Comparison of ENCODE assay signal across 15 cellular contexts in the genomic region with DNA sequence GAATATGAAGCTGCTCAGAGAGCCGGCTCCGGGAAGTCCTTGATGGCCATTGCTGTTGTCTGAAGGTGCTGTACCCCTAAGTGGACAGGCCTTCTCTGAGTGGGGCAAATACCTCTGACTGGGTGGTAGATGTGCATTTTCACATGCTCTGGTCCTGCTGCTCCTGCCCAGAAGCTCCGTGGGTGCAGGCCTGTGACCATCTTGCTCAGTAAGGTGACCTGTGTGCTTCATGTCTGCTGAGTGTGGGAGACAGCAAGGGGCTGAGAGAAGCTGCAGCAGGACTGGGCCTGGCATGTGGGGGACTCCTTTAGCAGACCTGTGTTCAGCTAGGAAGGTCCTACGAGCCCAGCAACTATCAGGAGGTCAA. TPM values are rescaled to one million over a fixed set of nuclear protein-coding genes. Genes with fewer than 3 reads are reported as not detected.
A peak's percentile ranks its signal among the peaks of the same experiment; 100 is the strongest.
DNase-seq lines count a peak whose midpoint lies in the region; ATAC-seq and TF ChIP-seq lines count a peak whose summit lies in the region.
"Had no signal": no experiment of that assay in that cellular context is flagged by ENCODE, and none has a peak within 500 bp of the region (broad histone marks: within the 10 kb centered on the region; RNA-seq: fewer than 3 reads in every experiment).

No MANE protein-coding gene starts in this region.

- intact Hi-C loops in colonic mucosa (cut with DNase I) (no loop called here), right lobe of liver (cut with DNase I) (no loop called here)

- H3K9me3 ChIP-seq in NT2/D1 (ENCODE audit: insufficient read depth, low read length): no peaks in the 10 kb centered on the region
- no peaks in the 10 kb centered on the region for H3K9me3 ChIP-seq in colonic mucosa
- H3K9me3 ChIP-seq in right lobe of liver: no peaks in the 10 kb centered on the region
- no peaks in the 10 kb centered on the region for H3K9me3 ChIP-seq in skeletal muscle tissue (ENCODE audit: control insufficient read depth in 3 of 3, low read length in 3 of 3)
- H3K9me3 ChIP-seq: SJSA1 had no signal

- H3K9ac ChIP-seq in NT2/D1 (ENCODE audit: insufficient read length, low read depth) (peak overlapping the region; percentile 27), colonic mucosa (ENCODE audit: low read depth in 2 of 2, low read length in 2 of 2) (peak overlapping the region in 1 of 2 donors; percentile 84), skeletal muscle tissue (ENCODE audit: low read depth in 1 of 3, low read length in 3 of 3) (peak overlapping the region; percentile 67 to 93 (median 89))

- no peak for ATAC-seq in right lobe of liver
- no peak for ATAC-seq in GM18519 (IDR thresholded peaks at IDR 0.05; ENCODE audit: low FRiP score, unreplicated experiment)
- ATAC-seq: activated CD8-positive, alpha-beta memory T cell treated with anti-CD3 and anti-CD28 coated beads, Interleukin-2, amount 10 ng/mL, durations not matched to agents 7 days and 5 days; natural killer cell treated with Interleukin-12 subunit alpha and Interleukin-12 subunit beta and Interleukin-15 and Interleukin-18, amount 100 ng/mL, for 72 hours had no signal

- no peak overlapping the region for H3K4me3 ChIP-seq in NT2/D1 (ENCODE audit: insufficient read length, low read depth)
- no peak overlapping the region for H3K4me3 ChIP-seq in colonic mucosa
- peak overlapping the region in 1 of 3 donors; percentile 26 for H3K4me3 ChIP-seq in right lobe of liver
- peak overlapping the region; percentile 67 to 84 (median 72) for H3K4me3 ChIP-seq in skeletal muscle tissue (ENCODE audit: low read length in 3 of 3)
- H3K4me3 ChIP-seq: SJSA1 had no signal

- no peak for TF ChIP-seq POLR2A in right lobe of liver (IDR thresholded peaks at IDR 0.05)

- DNase-seq in NT2/D1 (ENCODE audit: low read depth, low spot score) (no peak), colonic mucosa (no peak), right lobe of liver (no peak), islet precursor cell (no peak), NCI-H2196 treated with DMSO at 0.1 percent for 48 hours (lab: John Stamatoyannopoulos, UW; ENCODE audit: unreplicated experiment) (no peak), NCI-H1930 (lab: John Stamatoyannopoulos, UW) (no peak)
- DNase-seq: activated CD8-positive, alpha-beta memory T cell treated with anti-CD3 and anti-CD28 coated beads, Interleukin-2, amount 10 ng/mL, durations not matched to agents 7 days and 5 days; foreskin melanocyte; NCI-H187; NCI-H524 treated with DMSO at 0.1 percent for 48 hours; T-helper 9 cell had no signal

- H3K36me3 ChIP-seq in NT2/D1 (ENCODE audit: insufficient read depth, insufficient read length, low read length): peaks cover 66% of the 10 kb centered on the region
- peaks cover 10% of the 10 kb centered on the region for H3K36me3 ChIP-seq in colonic mucosa
- H3K36me3 ChIP-seq in right lobe of liver: peaks cover 0 to 18% (median 9%) of the 10 kb centered on the region in 4 donors
- peaks cover 22 to 28% (median 23%) of the 10 kb centered on the region in 3 donors for H3K36me3 ChIP-seq in skeletal muscle tissue (ENCODE audit: control insufficient read depth in 3 of 3, insufficient read depth in 3 of 3, low read length in 3 of 3)

- 60% methylated on average over 1 of the region's 4 CpGs for WGBS in right lobe of liver (ENCODE audit: insufficient coverage, low coverage, low lambda C conversion rate, missing lambda C conversion rate)

- TF ChIP-seq CTCF in colonic mucosa (IDR thresholded peaks at IDR 0.05) (no peak), right lobe of liver (IDR thresholded peaks at IDR 0.05) (no peak)

- H3K27me3 ChIP-seq in NT2/D1 (ENCODE audit: insufficient read depth, insufficient read length) (no peaks in the 10 kb centered on the region), colonic mucosa (no peaks in the 10 kb centered on the region), right lobe of liver (no peaks in the 10 kb centered on the region), skeletal muscle tissue (ENCODE audit: control insufficient read depth in 3 of 3, insufficient read depth in 3 of 3, low read length in 3 of 3) (no peaks in the 10 kb centered on the region)
- H3K27me3 ChIP-seq: SJSA1 had no signal

- peak overlapping the region; percentile 48 for H3K27ac ChIP-seq in colonic mucosa
- H3K27ac ChIP-seq in right lobe of liver: peak overlapping the region in 2 of 3 donors; percentile 75 to 86
- H3K27ac ChIP-seq in skeletal muscle tissue (ENCODE audit: low read depth, low read length): peak overlapping the region; percentile 86
- H3K27ac ChIP-seq: SJSA1 had no signal

- H3K4me1 ChIP-seq in NT2/D1 (ENCODE audit: insufficient read depth, insufficient read length): peaks cover 4% of the 10 kb centered on the region
- peaks cover 16% of the 10 kb centered on the region for H3K4me1 ChIP-seq in colonic mucosa
- H3K4me1 ChIP-seq in right lobe of liver: peaks cover 0 to 40% (median 7%) of the 10 kb centered on the region in 4 donors
- peaks cover 48 to 60% (median 54%) of the 10 kb centered on the region in 3 donors for H3K4me1 ChIP-seq in skeletal muscle tissue (ENCODE audit: control insufficient read depth in 3 of 3, insufficient read depth in 3 of 3, low read length in 3 of 3)

RNA-seq across cellular contexts. Expression of gene SPATA2, which starts 5.0 kb away (rescaled TPM):
- 10 to 100 TPM; 17.4 to 18.1 TPM for total RNA-seq in colonic mucosa
- 1 to 10 TPM; 1.9 to 3.6 (median 2.9) TPM for total RNA-seq in right lobe of liver
- 1.0 TPM for total RNA-seq in skeletal muscle tissue

RNA-seq across cellular contexts. Expression of gene RNF114, which starts 25.9 kb away (rescaled TPM):
- total RNA-seq in colonic mucosa: 100 to 1,000 TPM; 101 to 109 TPM
- total RNA-seq in right lobe of liver: 100 to 1,000 TPM in 1 of 6 experiments, 10 to 100 TPM in 5; 38.6 to 113 (median 44.9) TPM
- 35.0 TPM for total RNA-seq in skeletal muscle tissue

Comparison
In these comparisons a context has a peak if more than half of its experiments do, and no peak if none do; other contexts are left out.
1. H3K4me3 ChIP-seq: peak in skeletal muscle tissue (3 of 3); none in NT2/D1 (single experiment) and colonic mucosa (single experiment).
2. Peak in every context shown above with its lines, with median percentiles within 50 percentile points of each other: H3K27ac ChIP-seq.